In the genomic region with DNA sequence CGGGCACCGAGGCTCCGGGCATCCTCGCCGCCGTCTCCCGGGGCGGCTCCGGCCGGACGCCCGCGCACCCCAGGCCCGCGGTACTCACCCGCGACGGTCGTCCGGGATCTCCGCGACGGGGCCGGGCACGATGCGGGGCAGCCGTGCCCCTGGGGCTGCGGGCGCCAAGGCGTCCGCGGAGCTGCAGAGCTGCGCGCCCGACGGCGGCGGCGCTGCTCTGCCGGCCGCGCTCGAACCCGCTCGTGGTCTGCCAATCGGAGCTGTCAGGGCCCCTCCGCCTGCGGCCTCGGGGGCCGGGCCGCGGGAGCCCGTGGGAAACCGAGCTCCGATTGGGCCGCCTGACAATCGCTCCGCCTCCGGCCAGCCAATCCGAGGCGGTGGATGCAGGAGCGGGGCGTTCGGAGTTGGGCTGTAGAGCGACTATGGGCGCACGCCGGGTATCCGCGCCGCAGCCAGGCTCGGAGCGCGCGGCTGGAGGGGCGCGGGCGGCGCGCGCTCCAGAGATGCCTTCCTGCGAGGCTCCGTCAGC, we compare ENCODE assay signal across 8 cellular contexts.
DNase-seq lines count a peak whose midpoint lies in the region; ATAC-seq and TF ChIP-seq lines count a peak whose summit lies in the region.

No MANE protein-coding gene starts in this region.

- CTCF ChIA-PET in activated CD4-positive, alpha-beta T cell treated with anti-CD3 and anti-CD28 coated beads, Interleukin-2, amount 10 ng/mL, durations not matched to agents 7 days and 5 days (lab: Charles Lee), result interaction anchor here (0.6 to 2.7 kb wide), 23 partner anchors 8 to 1249 kb away, joined by 3 to 15 read pairs (median 3); no protein-coding TSS in a partner anchor

- peaks cover 46% of the 10 kb centered on the region for H3K4me1 Mint-ChIP-seq in activated CD4-positive, alpha-beta T cell treated with anti-CD3 and anti-CD28 coated beads, Interleukin-2, amount 10 ng/mL, durations not matched to agents 7 days and 5 days

- peaks cover 11 to 25% of the 10 kb centered on the region in 2 donors for H3K4me1 ChIP-seq in left lung

- ATAC-seq in HG03060 (IDR thresholded peaks at IDR 0.05; ENCODE audit: low read depth, unreplicated experiment), result peak; percentile 66
- peak; percentile 98 for ATAC-seq in left lung

- H3K27ac Mint-ChIP-seq in activated CD4-positive, alpha-beta T cell treated with anti-CD3 and anti-CD28 coated beads, Interleukin-2, amount 10 ng/mL, durations not matched to agents 7 days and 5 days, result no peak overlapping the region

- H3K27me3 ChIP-seq in left lung, result peaks cover 23 to 68% of the 10 kb centered on the region in 2 donors

- no peaks in the 10 kb centered on the region for H3K9me3 ChIP-seq in left lung

- no peaks in the 10 kb centered on the region for H3K36me3 ChIP-seq in left lung

- H3K27me3 Mint-ChIP-seq in activated CD4-positive, alpha-beta T cell treated with anti-CD3 and anti-CD28 coated beads, Interleukin-2, amount 10 ng/mL, durations not matched to agents 7 days and 5 days, result peaks cover 28% of the 10 kb centered on the region

- peak overlapping the region; percentile 83 for H3K4me3 Mint-ChIP-seq in activated CD4-positive, alpha-beta T cell treated with anti-CD3 and anti-CD28 coated beads, Interleukin-2, amount 10 ng/mL, durations not matched to agents 7 days and 5 days

- POLR2A ChIA-PET in activated CD4-positive, alpha-beta T cell treated with anti-CD3 and anti-CD28 coated beads, Interleukin-2, amount 10 ng/mL, durations not matched to agents 7 days and 5 days (lab: Charles Lee), result interaction anchor here (0.6 to 0.8 kb wide), 2 partner anchors 8 to 265 kb away, joined by 3 to 5 read pairs; no protein-coding TSS in a partner anchor

- TF ChIP-seq CTCF in left lung (IDR thresholded peaks at IDR 0.05), result no peak

- no peak overlapping the region for H3K27ac ChIP-seq in left lung

- H3K36me3 Mint-ChIP-seq in activated CD4-positive, alpha-beta T cell treated with anti-CD3 and anti-CD28 coated beads, Interleukin-2, amount 10 ng/mL, durations not matched to agents 7 days and 5 days (ENCODE audit: low read depth), result peaks cover 18% of the 10 kb centered on the region

- peak; percentile 74 for DNase-seq in SIG-M5 treated with dmso at 0.1 percent for 504 hours (lab: John Stamatoyannopoulos, UW; ENCODE audit: unreplicated experiment)
- DNase-seq in SIG-M5 (lab: John Stamatoyannopoulos, UW), result no peak
- peak; percentile 95 for DNase-seq in NCI-H2171 (lab: John Stamatoyannopoulos, UW)
- DNase-seq in activated CD4-positive, alpha-beta T cell treated with anti-CD3 and anti-CD28 coated beads, Interleukin-2, amount 10 ng/mL, durations not matched to agents 7 days and 5 days, result peak; percentile 94
- peak; percentile 8 for DNase-seq in cortex of kidney (lab: John Stamatoyannopoulos, UW)
- peak; percentile 88 for DNase-seq in left lung
- DNase-seq in stimulated activated CD4-positive, alpha-beta T cell treated with anti-CD3 and anti-CD28 coated beads, Interleukin-4, amount 100 ng/mL, for 1 hour, result peak; percentile 90

- intact Hi-C loops in left lung (cut with DNase I), result no loop called here

- peak overlapping the region; percentile 42 to 52 for H3K4me3 ChIP-seq in left lung

- no peaks in the 10 kb centered on the region for H3K9me3 Mint-ChIP-seq in activated CD4-positive, alpha-beta T cell treated with anti-CD3 and anti-CD28 coated beads, Interleukin-2, amount 10 ng/mL, durations not matched to agents 7 days and 5 days
